ENCODE assay signal across 9 cellular contexts in genomic region chr11:96197801-96198465, GRCh38.
DNase-seq lines count a peak whose midpoint lies in the region; ATAC-seq and TF ChIP-seq lines count a peak whose summit lies in the region.
"Had no signal": no experiment of that assay in that cellular context is flagged by ENCODE, and none has a peak within 500 bp of the region (broad histone marks: within the 10 kb centered on the region; RNA-seq: fewer than 3 reads in every experiment).

No MANE protein-coding gene starts in this region.

- no peaks in the 10 kb centered on the region for H3K27me3 Mint-ChIP-seq in WTC11 (ENCODE audit: low read depth)

- H3K9me3 ChIP-seq in subcutaneous abdominal adipose tissue (ENCODE audit: control insufficient read depth in 5 of 5, low read length in 5 of 5) (no peaks in the 10 kb centered on the region), SJCRH30 (replicated peaks) (no peaks in the 10 kb centered on the region)

- CTCF ChIA-PET in WTC11 (lab: Charles Lee), result interaction anchor here (2.1 to 3.1 kb wide), 2 partner anchors 142 to 144 kb away, joined by 7 to 14 read pairs; partner anchors contain the start of gene MAML2

- intact Hi-C loops in left colon (cut with DNase I, micrococcal nuclease), result no loop called here

- peaks cover 77% of the 10 kb centered on the region for H3K4me1 Mint-ChIP-seq in WTC11

- no peak overlapping the region for H3K4me3 ChIP-seq in subcutaneous abdominal adipose tissue (ENCODE audit: low read depth in 1 of 5, low read length in 5 of 5)
- H3K4me3 ChIP-seq in SJCRH30, result no peak overlapping the region

- no peak for TF ChIP-seq CTCF in WTC11 (IDR thresholded peaks at IDR 0.05)

- H3K27ac ChIP-seq in subcutaneous abdominal adipose tissue (ENCODE audit: low read depth, low read length), result peak overlapping the region; percentile 11
- H3K27ac ChIP-seq in SJCRH30, result no peak overlapping the region
- H3K27ac ChIP-seq: C4-2B had no signal

- POLR2A ChIA-PET in WTC11 (lab: Charles Lee), result no interaction called here

- ATAC-seq in activated naive CD4-positive, alpha-beta T cell treated with anti-CD3 and anti-CD28 coated beads, Interleukin-2, amount 50 U/mL, for 72 hours, result peak; percentile 12 to 42
- ATAC-seq in HG03064 (IDR thresholded peaks at IDR 0.05; ENCODE audit: low read depth, unreplicated experiment) (peak; percentile 69), WTC11 (no peak), left colon (no peak)

- H3K4me3 Mint-ChIP-seq in WTC11, result no peak overlapping the region

- H3K27me3 ChIP-seq in subcutaneous abdominal adipose tissue (ENCODE audit: control insufficient read depth in 5 of 5, insufficient read depth in 4 of 5, low read length in 5 of 5) (peaks cover 0 to 3% (median 0%) of the 10 kb centered on the region in 5 donors), SJCRH30 (no peaks in the 10 kb centered on the region)

- peaks cover 5 to 59% of the 10 kb centered on the region in 2 donors for H3K36me3 Mint-ChIP-seq in activated naive CD4-positive, alpha-beta T cell treated with anti-CD3 and anti-CD28 coated beads, Interleukin-2, amount 50 U/mL, for 72 hours
- peaks cover 4% of the 10 kb centered on the region; the same call in 1 of the 2 replicates for H3K36me3 Mint-ChIP-seq in WTC11

- H3K4me1 ChIP-seq in subcutaneous abdominal adipose tissue (ENCODE audit: control insufficient read depth in 5 of 5, insufficient read depth in 5 of 5, low read length in 5 of 5) (peaks cover 7 to 49% (median 29%) of the 10 kb centered on the region in 5 donors), SJCRH30 (peaks cover 20% of the 10 kb centered on the region)

- no peak for DNase-seq in activated naive CD4-positive, alpha-beta T cell treated with anti-CD3 and anti-CD28 coated beads, Interleukin-2, amount 50 U/mL, for 72 hours (ENCODE audit: low spot score in 2 of 2)
- DNase-seq in activated naive CD4-positive, alpha-beta T cell treated with anti-CD3 and anti-CD28 coated beads, Interleukin-2, amount 50 U/mL, for 16 hours, result no peak
- DNase-seq in WTC11 (ENCODE audit: low spot score), result no peak
- DNase-seq in SJCRH30, result no peak
- DNase-seq in NCI-H2227 (lab: John Stamatoyannopoulos, UW; ENCODE audit: unreplicated experiment), result no peak
- DNase-seq in left colon, result no peak

- H3K9ac ChIP-seq in subcutaneous abdominal adipose tissue (ENCODE audit: low read length in 5 of 5), result no peak overlapping the region

- H3K36me3 ChIP-seq in subcutaneous abdominal adipose tissue (ENCODE audit: control insufficient read depth in 5 of 5, insufficient read depth in 5 of 5, low read length in 5 of 5) (no peaks in the 10 kb centered on the region), SJCRH30 (no peaks in the 10 kb centered on the region)

- peaks cover 0 to 6% of the 10 kb centered on the region in 2 donors for H3K9me3 Mint-ChIP-seq in activated naive CD4-positive, alpha-beta T cell treated with anti-CD3 and anti-CD28 coated beads, Interleukin-2, amount 50 U/mL, for 72 hours
- H3K9me3 Mint-ChIP-seq in WTC11, result peaks cover 12% of the 10 kb centered on the region; the same call in 1 of the 2 replicates

- H3K27ac Mint-ChIP-seq in activated naive CD4-positive, alpha-beta T cell treated with anti-CD3 and anti-CD28 coated beads, Interleukin-2, amount 50 U/mL, for 72 hours, result peak overlapping the region; percentile 91 to 99
- H3K27ac Mint-ChIP-seq in WTC11, result peak overlapping the region; percentile 80; the same call in 1 of the 2 replicates

TF ChIP-seq in WTC11, 78 proteins besides CTCF, POLR2A, EP300 and RAD21 (continues in another document):
- TF ChIP-seq JAZF1 (CRISPR knock-in tag; IDR thresholded peaks at IDR 0.05) (no peak), CDX4 (CRISPR knock-in tag; IDR thresholded peaks at IDR 0.05; ENCODE audit: borderline replicate concordance) (no peak), SP1 (CRISPR knock-in tag; conservative IDR thresholded peaks at IDR 0.05) (no peak), PRRX2 (CRISPR knock-in tag; IDR thresholded peaks at IDR 0.05) (no peak), E2F5 (CRISPR knock-in tag; IDR thresholded peaks at IDR 0.05) (no peak), ZNF425 (CRISPR knock-in tag; conservative IDR thresholded peaks at IDR 0.05) (no peak), ESRRA (CRISPR knock-in tag; IDR thresholded peaks at IDR 0.05; ENCODE audit: borderline replicate concordance) (no peak), ZNF423 (CRISPR knock-in tag; IDR thresholded peaks at IDR 0.05) (no peak)
- TF ChIP-seq, protein P1, sequence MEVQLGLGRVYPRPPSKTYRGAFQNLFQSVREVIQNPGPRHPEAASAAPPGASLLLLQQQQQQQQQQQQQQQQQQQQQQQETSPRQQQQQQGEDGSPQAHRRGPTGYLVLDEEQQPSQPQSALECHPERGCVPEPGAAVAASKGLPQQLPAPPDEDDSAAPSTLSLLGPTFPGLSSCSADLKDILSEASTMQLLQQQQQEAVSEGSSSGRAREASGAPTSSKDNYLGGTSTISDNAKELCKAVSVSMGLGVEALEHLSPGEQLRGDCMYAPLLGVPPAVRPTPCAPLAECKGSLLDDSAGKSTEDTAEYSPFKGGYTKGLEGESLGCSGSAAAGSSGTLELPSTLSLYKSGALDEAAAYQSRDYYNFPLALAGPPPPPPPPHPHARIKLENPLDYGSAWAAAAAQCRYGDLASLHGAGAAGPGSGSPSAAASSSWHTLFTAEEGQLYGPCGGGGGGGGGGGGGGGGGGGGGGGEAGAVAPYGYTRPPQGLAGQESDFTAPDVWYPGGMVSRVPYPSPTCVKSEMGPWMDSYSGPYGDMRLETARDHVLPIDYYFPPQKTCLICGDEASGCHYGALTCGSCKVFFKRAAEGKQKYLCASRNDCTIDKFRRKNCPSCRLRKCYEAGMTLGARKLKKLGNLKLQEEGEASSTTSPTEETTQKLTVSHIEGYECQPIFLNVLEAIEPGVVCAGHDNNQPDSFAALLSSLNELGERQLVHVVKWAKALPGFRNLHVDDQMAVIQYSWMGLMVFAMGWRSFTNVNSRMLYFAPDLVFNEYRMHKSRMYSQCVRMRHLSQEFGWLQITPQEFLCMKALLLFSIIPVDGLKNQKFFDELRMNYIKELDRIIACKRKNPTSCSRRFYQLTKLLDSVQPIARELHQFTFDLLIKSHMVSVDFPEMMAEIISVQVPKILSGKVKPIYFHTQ (CRISPR knock-in tag; IDR thresholded peaks at IDR 0.05), result no peak
- TF ChIP-seq, protein P2, sequence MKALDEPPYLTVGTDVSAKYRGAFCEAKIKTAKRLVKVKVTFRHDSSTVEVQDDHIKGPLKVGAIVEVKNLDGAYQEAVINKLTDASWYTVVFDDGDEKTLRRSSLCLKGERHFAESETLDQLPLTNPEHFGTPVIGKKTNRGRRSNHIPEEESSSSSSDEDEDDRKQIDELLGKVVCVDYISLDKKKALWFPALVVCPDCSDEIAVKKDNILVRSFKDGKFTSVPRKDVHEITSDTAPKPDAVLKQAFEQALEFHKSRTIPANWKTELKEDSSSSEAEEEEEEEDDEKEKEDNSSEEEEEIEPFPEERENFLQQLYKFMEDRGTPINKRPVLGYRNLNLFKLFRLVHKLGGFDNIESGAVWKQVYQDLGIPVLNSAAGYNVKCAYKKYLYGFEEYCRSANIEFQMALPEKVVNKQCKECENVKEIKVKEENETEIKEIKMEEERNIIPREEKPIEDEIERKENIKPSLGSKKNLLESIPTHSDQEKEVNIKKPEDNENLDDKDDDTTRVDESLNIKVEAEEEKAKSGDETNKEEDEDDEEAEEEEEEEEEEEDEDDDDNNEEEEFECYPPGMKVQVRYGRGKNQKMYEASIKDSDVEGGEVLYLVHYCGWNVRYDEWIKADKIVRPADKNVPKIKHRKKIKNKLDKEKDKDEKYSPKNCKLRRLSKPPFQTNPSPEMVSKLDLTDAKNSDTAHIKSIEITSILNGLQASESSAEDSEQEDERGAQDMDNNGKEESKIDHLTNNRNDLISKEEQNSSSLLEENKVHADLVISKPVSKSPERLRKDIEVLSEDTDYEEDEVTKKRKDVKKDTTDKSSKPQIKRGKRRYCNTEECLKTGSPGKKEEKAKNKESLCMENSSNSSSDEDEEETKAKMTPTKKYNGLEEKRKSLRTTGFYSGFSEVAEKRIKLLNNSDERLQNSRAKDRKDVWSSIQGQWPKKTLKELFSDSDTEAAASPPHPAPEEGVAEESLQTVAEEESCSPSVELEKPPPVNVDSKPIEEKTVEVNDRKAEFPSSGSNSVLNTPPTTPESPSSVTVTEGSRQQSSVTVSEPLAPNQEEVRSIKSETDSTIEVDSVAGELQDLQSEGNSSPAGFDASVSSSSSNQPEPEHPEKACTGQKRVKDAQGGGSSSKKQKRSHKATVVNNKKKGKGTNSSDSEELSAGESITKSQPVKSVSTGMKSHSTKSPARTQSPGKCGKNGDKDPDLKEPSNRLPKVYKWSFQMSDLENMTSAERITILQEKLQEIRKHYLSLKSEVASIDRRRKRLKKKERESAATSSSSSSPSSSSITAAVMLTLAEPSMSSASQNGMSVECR (CRISPR knock-in tag; IDR thresholded peaks at IDR 0.05; ENCODE audit: borderline replicate concordance), result no peak

Comparison
In these comparisons a context has a peak if more than half of its experiments do, and no peak if none do; other contexts are left out.
1. ATAC-seq: peak in activated naive CD4-positive, alpha-beta T cell treated with anti-CD3 and anti-CD28 coated beads, Interleukin-2, amount 50 U/mL, for 72 hours (2 of 2) and HG03064 (single experiment); none in WTC11 (single experiment) and left colon (single experiment).